In the genomic region with DNA sequence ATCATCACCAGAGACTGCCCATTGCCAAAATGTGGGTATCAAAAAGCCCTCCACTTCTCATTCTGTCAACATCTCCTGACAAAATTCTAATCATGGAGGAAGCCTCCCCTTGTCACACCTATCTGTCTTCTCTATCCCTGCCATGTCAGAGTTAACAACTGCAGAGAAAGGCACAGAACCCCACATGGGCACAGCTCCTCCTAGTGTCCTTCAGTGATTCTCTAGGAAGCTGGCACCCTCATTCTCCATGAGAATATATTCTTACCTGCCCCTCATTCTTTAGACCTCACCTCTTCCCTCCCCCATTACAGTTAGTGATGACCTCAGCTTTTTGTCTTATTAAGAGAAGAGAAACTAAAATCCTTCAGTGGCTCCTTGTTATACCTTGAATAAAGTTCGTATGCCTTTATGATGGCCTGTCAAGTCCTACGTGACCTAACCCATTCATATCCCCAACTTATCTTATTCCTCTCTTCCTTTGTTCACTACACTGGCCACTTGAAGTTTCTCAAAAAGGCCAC, we compare ENCODE assay signal across 1 cellular context.
TF ChIP-seq lines count a peak whose summit lies in the region.

No MANE protein-coding gene starts in this region.

TF ChIP-seq in WTC11, 78 proteins besides CTCF, POLR2A, EP300 and RAD21 (continued from another document):
- TF ChIP-seq, protein P1, sequence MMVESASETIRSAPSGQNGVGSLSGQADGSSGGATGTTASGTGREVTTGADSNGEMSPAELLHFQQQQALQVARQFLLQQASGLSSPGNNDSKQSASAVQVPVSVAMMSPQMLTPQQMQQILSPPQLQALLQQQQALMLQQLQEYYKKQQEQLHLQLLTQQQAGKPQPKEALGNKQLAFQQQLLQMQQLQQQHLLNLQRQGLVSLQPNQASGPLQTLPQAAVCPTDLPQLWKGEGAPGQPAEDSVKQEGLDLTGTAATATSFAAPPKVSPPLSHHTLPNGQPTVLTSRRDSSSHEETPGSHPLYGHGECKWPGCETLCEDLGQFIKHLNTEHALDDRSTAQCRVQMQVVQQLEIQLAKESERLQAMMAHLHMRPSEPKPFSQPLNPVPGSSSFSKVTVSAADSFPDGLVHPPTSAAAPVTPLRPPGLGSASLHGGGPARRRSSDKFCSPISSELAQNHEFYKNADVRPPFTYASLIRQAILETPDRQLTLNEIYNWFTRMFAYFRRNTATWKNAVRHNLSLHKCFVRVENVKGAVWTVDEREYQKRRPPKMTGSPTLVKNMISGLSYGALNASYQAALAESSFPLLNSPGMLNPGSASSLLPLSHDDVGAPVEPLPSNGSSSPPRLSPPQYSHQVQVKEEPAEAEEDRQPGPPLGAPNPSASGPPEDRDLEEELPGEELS (CRISPR knock-in tag; IDR thresholded peaks at IDR 0.05): no peak
- TF ChIP-seq, protein P2, sequence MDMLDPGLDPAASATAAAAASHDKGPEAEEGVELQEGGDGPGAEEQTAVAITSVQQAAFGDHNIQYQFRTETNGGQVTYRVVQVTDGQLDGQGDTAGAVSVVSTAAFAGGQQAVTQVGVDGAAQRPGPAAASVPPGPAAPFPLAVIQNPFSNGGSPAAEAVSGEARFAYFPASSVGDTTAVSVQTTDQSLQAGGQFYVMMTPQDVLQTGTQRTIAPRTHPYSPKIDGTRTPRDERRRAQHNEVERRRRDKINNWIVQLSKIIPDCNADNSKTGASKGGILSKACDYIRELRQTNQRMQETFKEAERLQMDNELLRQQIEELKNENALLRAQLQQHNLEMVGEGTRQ (CRISPR knock-in tag; IDR thresholded peaks at IDR 0.05): no peak
- TF ChIP-seq, protein P3, sequence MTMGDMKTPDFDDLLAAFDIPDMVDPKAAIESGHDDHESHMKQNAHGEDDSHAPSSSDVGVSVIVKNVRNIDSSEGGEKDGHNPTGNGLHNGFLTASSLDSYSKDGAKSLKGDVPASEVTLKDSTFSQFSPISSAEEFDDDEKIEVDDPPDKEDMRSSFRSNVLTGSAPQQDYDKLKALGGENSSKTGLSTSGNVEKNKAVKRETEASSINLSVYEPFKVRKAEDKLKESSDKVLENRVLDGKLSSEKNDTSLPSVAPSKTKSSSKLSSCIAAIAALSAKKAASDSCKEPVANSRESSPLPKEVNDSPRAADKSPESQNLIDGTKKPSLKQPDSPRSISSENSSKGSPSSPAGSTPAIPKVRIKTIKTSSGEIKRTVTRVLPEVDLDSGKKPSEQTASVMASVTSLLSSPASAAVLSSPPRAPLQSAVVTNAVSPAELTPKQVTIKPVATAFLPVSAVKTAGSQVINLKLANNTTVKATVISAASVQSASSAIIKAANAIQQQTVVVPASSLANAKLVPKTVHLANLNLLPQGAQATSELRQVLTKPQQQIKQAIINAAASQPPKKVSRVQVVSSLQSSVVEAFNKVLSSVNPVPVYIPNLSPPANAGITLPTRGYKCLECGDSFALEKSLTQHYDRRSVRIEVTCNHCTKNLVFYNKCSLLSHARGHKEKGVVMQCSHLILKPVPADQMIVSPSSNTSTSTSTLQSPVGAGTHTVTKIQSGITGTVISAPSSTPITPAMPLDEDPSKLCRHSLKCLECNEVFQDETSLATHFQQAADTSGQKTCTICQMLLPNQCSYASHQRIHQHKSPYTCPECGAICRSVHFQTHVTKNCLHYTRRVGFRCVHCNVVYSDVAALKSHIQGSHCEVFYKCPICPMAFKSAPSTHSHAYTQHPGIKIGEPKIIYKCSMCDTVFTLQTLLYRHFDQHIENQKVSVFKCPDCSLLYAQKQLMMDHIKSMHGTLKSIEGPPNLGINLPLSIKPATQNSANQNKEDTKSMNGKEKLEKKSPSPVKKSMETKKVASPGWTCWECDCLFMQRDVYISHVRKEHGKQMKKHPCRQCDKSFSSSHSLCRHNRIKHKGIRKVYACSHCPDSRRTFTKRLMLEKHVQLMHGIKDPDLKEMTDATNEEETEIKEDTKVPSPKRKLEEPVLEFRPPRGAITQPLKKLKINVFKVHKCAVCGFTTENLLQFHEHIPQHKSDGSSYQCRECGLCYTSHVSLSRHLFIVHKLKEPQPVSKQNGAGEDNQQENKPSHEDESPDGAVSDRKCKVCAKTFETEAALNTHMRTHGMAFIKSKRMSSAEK (CRISPR knock-in tag; IDR thresholded peaks at IDR 0.05; ENCODE audit: borderline replicate concordance): no peak
TF ChIP-seq in WTC11: peak in this region for 0.
